1 cellular context compared by ENCODE assay signal in the genomic region with DNA sequence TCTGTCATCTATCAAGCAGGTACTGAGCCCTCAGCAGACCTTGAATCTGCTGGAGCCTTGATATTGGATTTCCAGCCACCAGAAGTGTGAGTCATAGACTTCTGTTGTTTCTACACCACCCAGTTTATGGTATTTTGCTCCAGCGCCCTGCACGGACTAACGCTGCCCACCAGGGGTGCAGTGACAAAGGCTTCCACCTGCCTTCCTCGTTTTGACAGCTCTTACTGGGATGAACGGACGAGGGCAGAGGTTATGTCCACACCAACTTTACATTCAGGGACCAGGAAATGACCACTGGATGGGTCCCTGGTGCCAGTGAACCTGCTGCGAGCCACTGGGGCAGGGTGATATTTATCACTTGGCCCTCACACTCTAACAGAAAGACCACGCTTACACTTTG.
TF ChIP-seq lines count a peak whose summit lies in the region.

No MANE protein-coding gene starts in this region.

TF ChIP-seq in HepG2, 621 proteins besides CTCF, POLR2A, EP300 and RAD21 (continued from another document and continues in another):
- TF ChIP-seq, protein P1, sequence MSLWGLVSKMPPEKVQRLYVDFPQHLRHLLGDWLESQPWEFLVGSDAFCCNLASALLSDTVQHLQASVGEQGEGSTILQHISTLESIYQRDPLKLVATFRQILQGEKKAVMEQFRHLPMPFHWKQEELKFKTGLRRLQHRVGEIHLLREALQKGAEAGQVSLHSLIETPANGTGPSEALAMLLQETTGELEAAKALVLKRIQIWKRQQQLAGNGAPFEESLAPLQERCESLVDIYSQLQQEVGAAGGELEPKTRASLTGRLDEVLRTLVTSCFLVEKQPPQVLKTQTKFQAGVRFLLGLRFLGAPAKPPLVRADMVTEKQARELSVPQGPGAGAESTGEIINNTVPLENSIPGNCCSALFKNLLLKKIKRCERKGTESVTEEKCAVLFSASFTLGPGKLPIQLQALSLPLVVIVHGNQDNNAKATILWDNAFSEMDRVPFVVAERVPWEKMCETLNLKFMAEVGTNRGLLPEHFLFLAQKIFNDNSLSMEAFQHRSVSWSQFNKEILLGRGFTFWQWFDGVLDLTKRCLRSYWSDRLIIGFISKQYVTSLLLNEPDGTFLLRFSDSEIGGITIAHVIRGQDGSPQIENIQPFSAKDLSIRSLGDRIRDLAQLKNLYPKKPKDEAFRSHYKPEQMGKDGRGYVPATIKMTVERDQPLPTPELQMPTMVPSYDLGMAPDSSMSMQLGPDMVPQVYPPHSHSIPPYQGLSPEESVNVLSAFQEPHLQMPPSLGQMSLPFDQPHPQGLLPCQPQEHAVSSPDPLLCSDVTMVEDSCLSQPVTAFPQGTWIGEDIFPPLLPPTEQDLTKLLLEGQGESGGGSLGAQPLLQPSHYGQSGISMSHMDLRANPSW (CRISPR knock-in tag; IDR thresholded peaks at IDR 0.05; ENCODE audit: borderline replicate concordance), result peak; percentile 64; the same call in 1 of the 2 replicates
- TF ChIP-seq PCBP1 (IDR thresholded peaks at IDR 0.05; ENCODE audit: borderline replicate concordance, low read depth, low read length) (no peak), TCF12 (IDR thresholded peaks at IDR 0.05) (no peak), TCF12 (CRISPR knock-in tag; IDR thresholded peaks at IDR 0.05) (no peak), KAT2B (IDR thresholded peaks at IDR 0.05; ENCODE audit: borderline replicate concordance, low read depth, low read length) (no peak), RXRA (CRISPR knock-in tag; IDR thresholded peaks at IDR 0.05) (peak; percentile 89), ONECUT2 (CRISPR knock-in tag; IDR thresholded peaks at IDR 0.05) (peak; percentile 60; the same call in 1 of the 2 replicates), ZNF788 (CRISPR knock-in tag; IDR thresholded peaks at IDR 0.05; ENCODE audit: borderline replicate concordance) (peak; percentile 56; the same call in 1 of the 2 replicates), ZNF24 (IDR thresholded peaks at IDR 0.05) (no peak; the same call in 1 of the 2 replicates), DPF2 (CRISPR knock-in tag; IDR thresholded peaks at IDR 0.05; ENCODE audit: borderline replicate concordance, low read depth) (peak; percentile 63; the same call in 1 of the 2 replicates), ZNF367 (CRISPR knock-in tag; IDR thresholded peaks at IDR 0.05; ENCODE audit: borderline replicate concordance) (no peak), ZNF460 (CRISPR knock-in tag; IDR thresholded peaks at IDR 0.05; ENCODE audit: borderline replicate concordance) (no peak), RFX3 (CRISPR knock-in tag; IDR thresholded peaks at IDR 0.05) (no peak), ZNF567 (CRISPR knock-in tag; IDR thresholded peaks at IDR 0.05; ENCODE audit: borderline replicate concordance) (peak; percentile 85; the same call in 1 of the 2 replicates), ZFP62 (CRISPR knock-in tag; IDR thresholded peaks at IDR 0.05) (peak; percentile 57; the same call in 1 of the 2 replicates), ZFP90 (CRISPR knock-in tag; IDR thresholded peaks at IDR 0.05; ENCODE audit: borderline replicate concordance) (peak; percentile 85), RBM39 (IDR thresholded peaks at IDR 0.05; ENCODE audit: low read depth, low read length, poor library complexity, severe bottlenecking) (no peak), KLF6 (CRISPR knock-in tag; IDR thresholded peaks at IDR 0.05) (no peak), ZNF207 (IDR thresholded peaks at IDR 0.05; ENCODE audit: borderline replicate concordance) (no peak)
- TF ChIP-seq, protein P2, sequence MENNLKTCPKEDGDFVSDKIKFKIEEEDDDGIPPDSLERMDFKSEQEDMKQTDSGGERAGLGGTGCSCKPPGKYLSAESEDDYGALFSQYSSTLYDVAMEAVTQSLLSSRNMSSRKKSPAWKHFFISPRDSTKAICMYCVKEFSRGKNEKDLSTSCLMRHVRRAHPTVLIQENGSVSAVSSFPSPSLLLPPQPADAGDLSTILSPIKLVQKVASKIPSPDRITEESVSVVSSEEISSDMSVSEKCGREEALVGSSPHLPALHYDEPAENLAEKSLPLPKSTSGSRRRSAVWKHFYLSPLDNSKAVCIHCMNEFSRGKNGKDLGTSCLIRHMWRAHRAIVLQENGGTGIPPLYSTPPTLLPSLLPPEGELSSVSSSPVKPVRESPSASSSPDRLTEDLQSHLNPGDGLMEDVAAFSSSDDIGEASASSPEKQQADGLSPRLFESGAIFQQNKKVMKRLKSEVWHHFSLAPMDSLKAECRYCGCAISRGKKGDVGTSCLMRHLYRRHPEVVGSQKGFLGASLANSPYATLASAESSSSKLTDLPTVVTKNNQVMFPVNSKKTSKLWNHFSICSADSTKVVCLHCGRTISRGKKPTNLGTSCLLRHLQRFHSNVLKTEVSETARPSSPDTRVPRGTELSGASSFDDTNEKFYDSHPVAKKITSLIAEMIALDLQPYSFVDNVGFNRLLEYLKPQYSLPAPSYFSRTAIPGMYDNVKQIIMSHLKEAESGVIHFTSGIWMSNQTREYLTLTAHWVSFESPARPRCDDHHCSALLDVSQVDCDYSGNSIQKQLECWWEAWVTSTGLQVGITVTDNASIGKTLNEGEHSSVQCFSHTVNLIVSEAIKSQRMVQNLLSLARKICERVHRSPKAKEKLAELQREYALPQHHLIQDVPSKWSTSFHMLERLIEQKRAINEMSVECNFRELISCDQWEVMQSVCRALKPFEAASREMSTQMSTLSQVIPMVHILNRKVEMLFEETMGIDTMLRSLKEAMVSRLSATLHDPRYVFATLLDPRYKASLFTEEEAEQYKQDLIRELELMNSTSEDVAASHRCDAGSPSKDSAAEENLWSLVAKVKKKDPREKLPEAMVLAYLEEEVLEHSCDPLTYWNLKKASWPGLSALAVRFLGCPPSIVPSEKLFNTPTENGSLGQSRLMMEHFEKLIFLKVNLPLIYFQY (CRISPR knock-in tag; IDR thresholded peaks at IDR 0.05; ENCODE audit: borderline replicate concordance), result peak; percentile 65; the same call in 1 of the 2 replicates
- TF ChIP-seq, protein P3, sequence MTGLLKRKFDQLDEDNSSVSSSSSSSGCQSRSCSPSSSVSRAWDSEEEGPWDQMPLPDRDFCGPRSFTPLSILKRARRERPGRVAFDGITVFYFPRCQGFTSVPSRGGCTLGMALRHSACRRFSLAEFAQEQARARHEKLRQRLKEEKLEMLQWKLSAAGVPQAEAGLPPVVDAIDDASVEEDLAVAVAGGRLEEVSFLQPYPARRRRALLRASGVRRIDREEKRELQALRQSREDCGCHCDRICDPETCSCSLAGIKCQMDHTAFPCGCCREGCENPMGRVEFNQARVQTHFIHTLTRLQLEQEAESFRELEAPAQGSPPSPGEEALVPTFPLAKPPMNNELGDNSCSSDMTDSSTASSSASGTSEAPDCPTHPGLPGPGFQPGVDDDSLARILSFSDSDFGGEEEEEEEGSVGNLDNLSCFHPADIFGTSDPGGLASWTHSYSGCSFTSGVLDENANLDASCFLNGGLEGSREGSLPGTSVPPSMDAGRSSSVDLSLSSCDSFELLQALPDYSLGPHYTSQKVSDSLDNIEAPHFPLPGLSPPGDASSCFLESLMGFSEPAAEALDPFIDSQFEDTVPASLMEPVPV (CRISPR knock-in tag; IDR thresholded peaks at IDR 0.05), result no peak
- TF ChIP-seq, protein P4, sequence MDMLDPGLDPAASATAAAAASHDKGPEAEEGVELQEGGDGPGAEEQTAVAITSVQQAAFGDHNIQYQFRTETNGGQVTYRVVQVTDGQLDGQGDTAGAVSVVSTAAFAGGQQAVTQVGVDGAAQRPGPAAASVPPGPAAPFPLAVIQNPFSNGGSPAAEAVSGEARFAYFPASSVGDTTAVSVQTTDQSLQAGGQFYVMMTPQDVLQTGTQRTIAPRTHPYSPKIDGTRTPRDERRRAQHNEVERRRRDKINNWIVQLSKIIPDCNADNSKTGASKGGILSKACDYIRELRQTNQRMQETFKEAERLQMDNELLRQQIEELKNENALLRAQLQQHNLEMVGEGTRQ (IDR thresholded peaks at IDR 0.05; ENCODE audit: low read depth, low read length), result no peak
- TF ChIP-seq, protein P4 (CRISPR knock-in tag; IDR thresholded peaks at IDR 0.05; ENCODE audit: borderline replicate concordance), result no peak
- TF ChIP-seq, protein P5, sequence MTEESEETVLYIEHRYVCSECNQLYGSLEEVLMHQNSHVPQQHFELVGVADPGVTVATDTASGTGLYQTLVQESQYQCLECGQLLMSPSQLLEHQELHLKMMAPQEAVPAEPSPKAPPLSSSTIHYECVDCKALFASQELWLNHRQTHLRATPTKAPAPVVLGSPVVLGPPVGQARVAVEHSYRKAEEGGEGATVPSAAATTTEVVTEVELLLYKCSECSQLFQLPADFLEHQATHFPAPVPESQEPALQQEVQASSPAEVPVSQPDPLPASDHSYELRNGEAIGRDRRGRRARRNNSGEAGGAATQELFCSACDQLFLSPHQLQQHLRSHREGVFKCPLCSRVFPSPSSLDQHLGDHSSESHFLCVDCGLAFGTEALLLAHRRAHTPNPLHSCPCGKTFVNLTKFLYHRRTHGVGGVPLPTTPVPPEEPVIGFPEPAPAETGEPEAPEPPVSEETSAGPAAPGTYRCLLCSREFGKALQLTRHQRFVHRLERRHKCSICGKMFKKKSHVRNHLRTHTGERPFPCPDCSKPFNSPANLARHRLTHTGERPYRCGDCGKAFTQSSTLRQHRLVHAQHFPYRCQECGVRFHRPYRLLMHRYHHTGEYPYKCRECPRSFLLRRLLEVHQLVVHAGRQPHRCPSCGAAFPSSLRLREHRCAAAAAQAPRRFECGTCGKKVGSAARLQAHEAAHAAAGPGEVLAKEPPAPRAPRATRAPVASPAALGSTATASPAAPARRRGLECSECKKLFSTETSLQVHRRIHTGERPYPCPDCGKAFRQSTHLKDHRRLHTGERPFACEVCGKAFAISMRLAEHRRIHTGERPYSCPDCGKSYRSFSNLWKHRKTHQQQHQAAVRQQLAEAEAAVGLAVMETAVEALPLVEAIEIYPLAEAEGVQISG (CRISPR knock-in tag; IDR thresholded peaks at IDR 0.05), result peak; percentile 90
- TF ChIP-seq, protein P6, sequence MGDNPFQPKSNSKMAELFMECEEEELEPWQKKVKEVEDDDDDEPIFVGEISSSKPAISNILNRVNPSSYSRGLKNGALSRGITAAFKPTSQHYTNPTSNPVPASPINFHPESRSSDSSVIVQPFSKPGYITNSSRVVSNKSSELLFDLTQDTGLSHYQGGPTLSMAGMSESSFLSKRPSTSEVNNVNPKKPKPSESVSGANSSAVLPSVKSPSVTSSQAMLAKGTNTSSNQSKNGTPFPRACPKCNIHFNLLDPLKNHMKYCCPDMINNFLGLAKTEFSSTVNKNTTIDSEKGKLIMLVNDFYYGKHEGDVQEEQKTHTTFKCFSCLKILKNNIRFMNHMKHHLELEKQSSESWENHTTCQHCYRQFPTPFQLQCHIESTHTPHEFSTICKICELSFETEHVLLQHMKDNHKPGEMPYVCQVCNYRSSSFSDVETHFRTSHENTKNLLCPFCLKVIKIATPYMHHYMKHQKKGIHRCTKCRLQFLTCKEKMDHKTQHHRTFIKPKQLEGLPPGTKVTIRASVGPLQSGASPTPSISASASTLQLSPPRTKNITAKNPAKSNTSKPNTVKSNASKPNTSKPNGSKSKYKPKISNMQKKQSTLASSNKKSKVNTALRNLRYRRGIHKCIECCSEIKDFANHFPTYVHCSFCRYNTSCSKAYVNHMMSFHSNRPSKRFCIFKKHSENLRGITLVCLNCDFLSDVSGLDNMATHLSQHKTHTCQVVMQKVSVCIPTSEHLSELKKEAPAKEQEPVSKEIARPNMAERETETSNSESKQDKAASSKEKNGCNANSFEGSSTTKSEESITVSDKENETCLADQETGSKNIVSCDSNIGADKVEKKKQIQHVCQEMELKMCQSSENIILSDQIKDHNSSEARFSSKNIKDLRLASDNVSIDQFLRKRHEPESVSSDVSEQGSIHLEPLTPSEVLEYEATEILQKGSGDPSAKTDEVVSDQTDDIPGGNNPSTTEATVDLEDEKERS (CRISPR knock-in tag; IDR thresholded peaks at IDR 0.05), result peak; percentile 35; the same call in 1 of the 2 replicates
- TF ChIP-seq, protein P7, sequence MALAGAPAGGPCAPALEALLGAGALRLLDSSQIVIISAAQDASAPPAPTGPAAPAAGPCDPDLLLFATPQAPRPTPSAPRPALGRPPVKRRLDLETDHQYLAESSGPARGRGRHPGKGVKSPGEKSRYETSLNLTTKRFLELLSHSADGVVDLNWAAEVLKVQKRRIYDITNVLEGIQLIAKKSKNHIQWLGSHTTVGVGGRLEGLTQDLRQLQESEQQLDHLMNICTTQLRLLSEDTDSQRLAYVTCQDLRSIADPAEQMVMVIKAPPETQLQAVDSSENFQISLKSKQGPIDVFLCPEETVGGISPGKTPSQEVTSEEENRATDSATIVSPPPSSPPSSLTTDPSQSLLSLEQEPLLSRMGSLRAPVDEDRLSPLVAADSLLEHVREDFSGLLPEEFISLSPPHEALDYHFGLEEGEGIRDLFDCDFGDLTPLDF (CRISPR knock-in tag; IDR thresholded peaks at IDR 0.05), result no peak
- TF ChIP-seq, protein P8, sequence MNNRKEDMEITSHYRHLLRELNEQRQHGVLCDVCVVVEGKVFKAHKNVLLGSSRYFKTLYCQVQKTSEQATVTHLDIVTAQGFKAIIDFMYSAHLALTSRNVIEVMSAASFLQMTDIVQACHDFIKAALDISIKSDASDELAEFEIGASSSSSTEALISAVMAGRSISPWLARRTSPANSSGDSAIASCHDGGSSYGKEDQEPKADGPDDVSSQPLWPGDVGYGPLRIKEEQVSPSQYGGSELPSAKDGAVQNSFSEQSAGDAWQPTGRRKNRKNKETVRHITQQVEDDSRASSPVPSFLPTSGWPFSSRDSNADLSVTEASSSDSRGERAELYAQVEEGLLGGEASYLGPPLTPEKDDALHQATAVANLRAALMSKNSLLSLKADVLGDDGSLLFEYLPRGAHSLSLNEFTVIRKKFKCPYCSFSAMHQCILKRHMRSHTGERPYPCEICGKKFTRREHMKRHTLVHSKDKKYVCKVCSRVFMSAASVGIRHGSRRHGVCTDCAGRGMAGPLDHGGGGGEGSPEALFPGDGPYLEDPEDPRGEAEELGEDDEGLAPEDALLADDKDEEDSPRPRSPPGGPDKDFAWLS (CRISPR knock-in tag; IDR thresholded peaks at IDR 0.05; ENCODE audit: borderline replicate concordance), result no peak
